In genomic region chr21:45982256-45982757, GRCh38 we compare ENCODE assay signal across 7 cellular contexts. TPM values are rescaled to one million over a fixed set of nuclear protein-coding genes. Genes with fewer than 3 reads are reported as not detected.
DNase-seq lines count a peak whose midpoint lies in the region; ATAC-seq, FAIRE-seq and TF ChIP-seq lines count a peak whose summit lies in the region.

No MANE protein-coding gene starts in this region.

- TF ChIP-seq EP300 in stomach (IDR thresholded peaks at IDR 0.05): no peak

- 5 to 13% (median 5%) methylated on average over 12 to 32 of the region's 32 CpGs for WGBS in stomach, 5 donors

- no peaks in the 10 kb centered on the region for H4K20me1 ChIP-seq in keratinocyte (ENCODE audit: control insufficient read depth, extremely low read depth, insufficient read depth, low read length)

- ATAC-seq in GM19455 (IDR thresholded peaks at IDR 0.05; ENCODE audit: unreplicated experiment): no peak

- DNase-seq in astrocyte of the spinal cord (ENCODE audit: low read depth, low spot score) (no peak), keratinocyte (ENCODE audit: low read depth, low spot score) (no peak), stomach (no peak), OCI-M1 (lab: John Stamatoyannopoulos, UW) (no peak)
- DNase-seq in effector CD8-positive, alpha-beta T cell (lab: John Stamatoyannopoulos, UW): no peak

- intact Hi-C loops in stomach (cut with DNase I; ENCODE audit: low total_unique reads): no loop called here

- FAIRE-seq in keratinocyte (lab: Jason Lieb, UNC): no peak

- H3K36me3 ChIP-seq in HUES6 (ENCODE audit: control insufficient read depth, insufficient read depth, low read length) (peaks cover 35% of the 10 kb centered on the region), keratinocyte (ENCODE audit: control insufficient read depth in 2 of 2, extremely low read depth in 1 of 2, insufficient read depth in 2 of 2, low read length in 2 of 2) (no peaks in the 10 kb centered on the region), stomach (peaks cover 13 to 35% (median 20%) of the 10 kb centered on the region in 4 donors)

- H3K9ac ChIP-seq in HUES6 (ENCODE audit: low read length) (peak overlapping the region; percentile 88), keratinocyte (ENCODE audit: control insufficient read depth, extremely low read depth, insufficient read depth, low read length) (peak overlapping the region; percentile 37)

- in situ Hi-C loops in astrocyte of the spinal cord (cut with HindIII; ENCODE audit: low sequenced_read_pairs): no loop called here

- H3K4me1 ChIP-seq in HUES6 (ENCODE audit: control insufficient read depth, insufficient read depth, low read length) (peaks cover 25% of the 10 kb centered on the region; the same call in 1 of the 2 replicates), keratinocyte (ENCODE audit: control insufficient read depth, extremely low read depth, insufficient read depth, low read length) (peaks cover 5% of the 10 kb centered on the region), stomach (peaks cover 0 to 86% (median 56%) of the 10 kb centered on the region in 4 donors)

- peaks cover 18% of the 10 kb centered on the region for H3K27me3 ChIP-seq in HUES6 (ENCODE audit: control insufficient read depth, insufficient read depth, low read length)
- peaks cover 21% of the 10 kb centered on the region for H3K27me3 ChIP-seq in keratinocyte (ENCODE audit: control insufficient read depth, extremely low read depth, insufficient read depth, low read length)
- peaks cover 0 to 47% (median 9%) of the 10 kb centered on the region in 3 donors for H3K27me3 ChIP-seq in stomach

- no peak for TF ChIP-seq POLR2A in stomach (IDR thresholded peaks at IDR 0.05)

- H3K4me3 ChIP-seq in HUES6 (ENCODE audit: low read depth, low read length): peak overlapping the region; percentile 93
- peak overlapping the region; percentile 81 for H3K4me3 ChIP-seq in astrocyte of the spinal cord (ENCODE audit: low read depth, low read length)
- H3K4me3 ChIP-seq in keratinocyte (ENCODE audit: control insufficient read depth in 2 of 3, extremely low read depth in 1 of 3, insufficient read depth in 2 of 3, low read depth in 1 of 3, low read length in 3 of 3): peak overlapping the region in 2 of 3 experiments; percentile 40 to 51
- peak overlapping the region; percentile 71 to 89 (median 78) for H3K4me3 ChIP-seq in stomach

- H3K27ac ChIP-seq in HUES6 (ENCODE audit: low read depth, low read length) (peak overlapping the region; percentile 75; the same call in 1 of the 2 replicates), keratinocyte (ENCODE audit: control insufficient read depth, insufficient read depth, low read length) (no peak overlapping the region), stomach (peak overlapping the region; percentile 77 to 84 (median 83))

- H3K9me3 ChIP-seq in HUES6 (ENCODE audit: control insufficient read depth, insufficient read depth, low read depth, low read length) (no peaks in the 10 kb centered on the region), keratinocyte (ENCODE audit: control insufficient read depth, low read depth, low read length) (no peaks in the 10 kb centered on the region), stomach (no peaks in the 10 kb centered on the region)

- TF ChIP-seq CTCF in astrocyte of the spinal cord (IDR thresholded peaks at IDR 0.05; ENCODE audit: low read depth, low read length) (no peak), keratinocyte (optimal IDR thresholded peaks at IDR 0.05 in 1 of 3, IDR thresholded peaks at IDR 0.05 in 1 of 3, conservative IDR thresholded peaks at IDR 0.05 in 1 of 3; ENCODE audit: extremely low read depth in 1 of 3, insufficient read depth in 2 of 3, low read length in 3 of 3) (no peak), stomach (IDR thresholded peaks at IDR 0.05) (no peak)

- dilution Hi-C loops in keratinocyte (cut with MboI; ENCODE audit: extremely low pct_ligation_motif_present, low sequenced_read_pairs): no loop called here

- no peaks in the 10 kb centered on the region for H3K79me2 ChIP-seq in keratinocyte (ENCODE audit: control insufficient read depth, insufficient read depth, low read length)

- peak overlapping the region; percentile 3 for H2AFZ ChIP-seq in keratinocyte (ENCODE audit: control insufficient read depth, low read length)

- H3K4me2 ChIP-seq in keratinocyte (ENCODE audit: control insufficient read depth, extremely low read depth, insufficient read depth, low read depth, low read length): peak overlapping the region; percentile 75

- no peaks in the 10 kb centered on the region for H3K9me1 ChIP-seq in keratinocyte (ENCODE audit: control insufficient read depth, extremely low read depth, insufficient read depth, low read length)

RNA-seq across cellular contexts. Expression of gene COL6A1, which starts 0.7 kb away (rescaled TPM):
- polyA plus RNA-seq in keratinocyte (2.5 to 6.5 TPM (median 4.2 TPM) in 3 replicates), stomach (100 to 1,000 TPM in 1 of 3 donors, 10 to 100 TPM in 2; 63.2 to 174 (median 73.6) TPM)
- 0.87 TPM for polyA plus RNA-seq in keratinocyte (2011; ENCODE audit: low read depth)
- 1.8 and 5.0 TPM in 2 replicates for polyA plus RNA-seq in keratinocyte (2011; cell fraction: cytosol; rRNA removed)
- polyA plus RNA-seq in keratinocyte (2011; cell fraction: nucleus; rRNA removed): 27.3 and 48.1 TPM in 2 replicates
- 2.4 and 6.6 TPM in 2 replicates for polyA plus RNA-seq in keratinocyte (2012; ENCODE audit: low replicate concordance)
- 2.8 to 8.7 TPM (median 4.2 TPM) in 3 replicates for polyA minus RNA-seq in keratinocyte
- polyA minus RNA-seq in keratinocyte (2011; cell fraction: cytosol; rRNA and poly(A)+ RNA removed): 11.1 TPM
- 24.0 and 32.5 TPM in 2 replicates for polyA minus RNA-seq in keratinocyte (2011; cell fraction: nucleus; rRNA and poly(A)+ RNA removed)
- total RNA-seq in stomach: 100 to 1,000 TPM; 147 to 756 (median 342) TPM
